23 cellular contexts compared by ENCODE assay signal in genomic region chr6:99711302-99711701, GRCh38.
"Had no signal": no experiment of that assay in that cellular context is flagged by ENCODE, and none has a peak within 500 bp of the region (broad histone marks: within the 10 kb centered on the region; RNA-seq: fewer than 3 reads in every experiment).

No MANE protein-coding gene starts in this region.

- ATAC-seq: activated CD4-positive, alpha-beta T cell treated with anti-CD3 and anti-CD28 coated beads for 36 hours; activated CD8-positive, alpha-beta memory T cell treated with anti-CD3 and anti-CD28 coated beads, Interleukin-2, amount 10 ng/mL, durations not matched to agents 7 days and 5 days; activated CD8-positive, alpha-beta T cell treated with anti-CD3 and anti-CD28 coated beads, Interleukin-2, amount 10 ng/mL, durations not matched to agents 7 days and 5 days; activated naive CD8-positive, alpha-beta T cell treated with anti-CD3 and anti-CD28 coated beads, Interleukin-2, amount 50 U/mL, for 24 hours; effector memory CD8-positive, alpha-beta T cell; gastrocnemius medialis; natural killer cell; right cardiac atrium; stimulated activated naive B cell treated with anti-CD40 and anti-IgM and Interleukin-4, amounts not matched to agents 10 μg/mL and 1 μg/mL and 100 μg/mL, for 72 hours had no signal

- DNase-seq: activated CD4-positive, alpha-beta T cell treated with anti-CD3 and anti-CD28 coated beads for 36 hours; activated CD4-positive, CD25-positive, alpha-beta regulatory T cell; activated CD8-positive, alpha-beta memory T cell treated with anti-CD3 and anti-CD28 coated beads, Interleukin-2, amount 10 ng/mL, durations not matched to agents 7 days and 5 days; activated CD8-positive, alpha-beta T cell treated with anti-CD3 and anti-CD28 coated beads, Interleukin-2, amount 10 ng/mL, durations not matched to agents 7 days and 5 days; activated naive CD8-positive, alpha-beta T cell treated with anti-CD3 and anti-CD28 coated beads, Interleukin-2, amount 50 U/mL, for 24 hours; activated T-cell treated with anti-CD3 and anti-CD28 coated beads, Interleukin-2, amount 50 U/mL, for 48 hours; amygdala; caudate nucleus; cortex of kidney; effector memory CD8-positive, alpha-beta T cell; erythroblast; gastrocnemius medialis; islet precursor cell; left ventricle myocardium inferior; mesendoderm; natural killer cell; right cardiac atrium; stimulated activated CD4-positive, alpha-beta T cell treated with anti-CD3 and anti-CD28 coated beads, Interleukin-15, amount 100 ng/mL, for 24 hours; stimulated activated CD4-positive, alpha-beta T cell treated with anti-CD3 and anti-CD28 coated beads, Interleukin-2, amount 100 ng/mL, for 24 hours; stimulated activated naive B cell treated with anti-CD40 and anti-IgM and Interleukin-4, amounts not matched to agents 10 μg/mL and 1 μg/mL and 100 μg/mL, for 72 hours; stomach; thyroid gland; upper lobe of left lung had no signal
